16 cellular contexts compared by ENCODE assay signal in the genomic region with DNA sequence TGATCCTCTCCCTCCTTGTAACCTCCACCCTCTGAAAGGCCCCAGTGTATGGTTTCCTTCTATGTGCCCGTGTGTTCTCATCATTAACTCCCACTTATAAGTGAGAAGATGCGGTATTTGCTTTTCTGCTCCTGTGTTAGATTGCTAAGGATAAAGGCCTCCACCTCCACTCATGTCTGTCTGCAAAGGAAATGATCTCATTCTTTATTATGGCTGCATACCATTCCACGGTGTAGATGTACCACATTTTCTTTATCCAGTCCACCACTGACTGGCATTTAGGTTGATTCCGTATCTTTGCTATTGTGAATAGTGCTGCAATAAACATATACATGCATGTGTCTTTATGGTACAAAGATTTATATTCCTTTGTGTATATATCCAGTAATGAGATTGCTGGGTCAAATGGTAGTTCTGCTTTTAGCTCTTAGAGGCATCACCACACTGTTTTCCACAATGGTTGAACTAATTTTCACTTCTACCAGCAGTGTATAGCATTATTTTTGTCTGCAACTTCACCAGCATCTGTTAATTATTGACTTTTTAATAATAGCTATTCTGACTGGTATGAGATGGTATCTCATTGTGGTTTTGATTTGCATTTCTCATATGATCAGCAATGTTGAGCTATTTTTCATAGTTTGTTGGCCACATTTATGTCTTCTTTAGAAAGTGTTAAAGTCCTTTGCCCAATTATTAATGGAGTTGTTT.
DNase-seq lines count a peak whose midpoint lies in the region; ATAC-seq, FAIRE-seq and TF ChIP-seq lines count a peak whose summit lies in the region.
"Had no signal": no experiment of that assay in that cellular context is flagged by ENCODE, and none has a peak within 500 bp of the region (broad histone marks: within the 10 kb centered on the region; RNA-seq: fewer than 3 reads in every experiment).

No MANE protein-coding gene starts in this region.

- no peaks in the 10 kb centered on the region for H3K9me3 ChIP-seq in OCI-LY7 (ENCODE audit: low read length)
- H3K9me3 ChIP-seq: BE2C had no signal

- no peak overlapping the region for H2AFZ ChIP-seq in OCI-LY7 (ENCODE audit: low read length)

- H3K27ac ChIP-seq in OCI-LY7 (ENCODE audit: low read depth, low read length, poor library complexity, severe bottlenecking) = no peak overlapping the region
- H3K27ac ChIP-seq: ovary had no signal

- no peaks in the 10 kb centered on the region for H3K4me1 ChIP-seq in OCI-LY7 (ENCODE audit: insufficient read depth, low read length, poor library complexity, severe bottlenecking)

- H3K9me2 ChIP-seq in OCI-LY7 (ENCODE audit: insufficient read depth, low read length) = no peaks in the 10 kb centered on the region

- no peak overlapping the region for H3K4me3 ChIP-seq in OCI-LY7 (ENCODE audit: low read depth, low read length, poor library complexity, severe bottlenecking)
- H3K4me3 ChIP-seq: ovary had no signal

- CTCF ChIA-PET in OCI-LY7 (lab: Charles Lee; ENCODE audit: unreplicated experiment) = no interaction called here

- no peak overlapping the region for H3K4me3 Mint-ChIP-seq in stimulated activated naive CD8-positive, alpha-beta T cell treated with anti-CD3 and anti-CD28 coated beads, Interleukin-15, amount 100 ng/mL, for 72 hours

- no peaks in the 10 kb centered on the region for H3K27me3 Mint-ChIP-seq in stimulated activated naive CD8-positive, alpha-beta T cell treated with anti-CD3 and anti-CD28 coated beads, Interleukin-15, amount 100 ng/mL, for 72 hours

- BruUV-seq in OCI-LY7 (replicated peaks; lab: Mats Ljungman, UMichigan) = no TSS peak

- no peak overlapping the region for H3K27ac Mint-ChIP-seq in stimulated activated naive CD8-positive, alpha-beta T cell treated with anti-CD3 and anti-CD28 coated beads, Interleukin-15, amount 100 ng/mL, for 72 hours

- intact Hi-C loops in OCI-LY7 (cut with micrococcal nuclease; ENCODE audit: unreplicated experiment) = no loop called here

- ATAC-seq in GM18909 (IDR thresholded peaks at IDR 0.05; ENCODE audit: poor library complexity, unreplicated experiment) = peak; percentile 98
- peak; percentile 93 for ATAC-seq in GM21619 (IDR thresholded peaks at IDR 0.05; ENCODE audit: unreplicated experiment)
- peak; percentile 86 for ATAC-seq in HG03064 (IDR thresholded peaks at IDR 0.05; ENCODE audit: low read depth, unreplicated experiment)
- no peak for ATAC-seq in stimulated activated naive CD8-positive, alpha-beta T cell treated with anti-CD3 and anti-CD28 coated beads, Interleukin-15, amount 100 ng/mL, for 72 hours

- DNase-seq in RCC 7860 (ENCODE audit: low spot score) (peak; percentile 50), OCI-LY7 (ENCODE audit: low spot score) (no peak), AML-193 (lab: John Stamatoyannopoulos, UW) (no peak), SKM-1 treated with dmso at 0.1 percent for 144 hours (lab: John Stamatoyannopoulos, UW; ENCODE audit: unreplicated experiment) (no peak)
- no peak for DNase-seq in stimulated activated naive CD8-positive, alpha-beta T cell treated with anti-CD3 and anti-CD28 coated beads, Interleukin-15, amount 100 ng/mL, for 72 hours
- DNase-seq: activated gamma-delta T cell treated with Interleukin-2 at 50 U/mL for 16 hours; BE2C; DMS79 treated with DMSO at 0.1 percent for 48 hours; effector CD8-positive, alpha-beta T cell; GOT3; NCI-H2081; ovary; Right ventricle myocardium superior had no signal

- H4K20me1 ChIP-seq in OCI-LY7 (ENCODE audit: insufficient read depth, low read length) = no peaks in the 10 kb centered on the region

- no peaks in the 10 kb centered on the region for H3K79me2 ChIP-seq in OCI-LY7 (ENCODE audit: insufficient read depth, low read depth, low read length)

- H3K9me3 Mint-ChIP-seq in stimulated activated naive CD8-positive, alpha-beta T cell treated with anti-CD3 and anti-CD28 coated beads, Interleukin-15, amount 100 ng/mL, for 72 hours = peaks cover 0 to 6% of the 10 kb centered on the region in 2 donors

- FAIRE-seq in RCC 7860 (lab: Jason Lieb, UNC) = peak; percentile 62

- H3K4me1 Mint-ChIP-seq in stimulated activated naive CD8-positive, alpha-beta T cell treated with anti-CD3 and anti-CD28 coated beads, Interleukin-15, amount 100 ng/mL, for 72 hours = no peaks in the 10 kb centered on the region

- H3K4me2 ChIP-seq in OCI-LY7 (ENCODE audit: low read length) = no peak overlapping the region

- H3K36me3 ChIP-seq in OCI-LY7 (ENCODE audit: insufficient read depth, low read length) = no peaks in the 10 kb centered on the region
- H3K36me3 ChIP-seq: BE2C, ovary had no signal

- POLR2A ChIA-PET in OCI-LY7 (lab: Charles Lee) = interaction anchor here (0.6 kb wide), 1 partner anchor 1058 kb away, joined by 7 read pairs; no protein-coding TSS in a partner anchor

- TF ChIP-seq CTCF in OCI-LY7 (conservative IDR thresholded peaks at IDR 0.05; ENCODE audit: low read length) = no peak
